ENCODE assay signal across 1 cellular context in the genomic region with DNA sequence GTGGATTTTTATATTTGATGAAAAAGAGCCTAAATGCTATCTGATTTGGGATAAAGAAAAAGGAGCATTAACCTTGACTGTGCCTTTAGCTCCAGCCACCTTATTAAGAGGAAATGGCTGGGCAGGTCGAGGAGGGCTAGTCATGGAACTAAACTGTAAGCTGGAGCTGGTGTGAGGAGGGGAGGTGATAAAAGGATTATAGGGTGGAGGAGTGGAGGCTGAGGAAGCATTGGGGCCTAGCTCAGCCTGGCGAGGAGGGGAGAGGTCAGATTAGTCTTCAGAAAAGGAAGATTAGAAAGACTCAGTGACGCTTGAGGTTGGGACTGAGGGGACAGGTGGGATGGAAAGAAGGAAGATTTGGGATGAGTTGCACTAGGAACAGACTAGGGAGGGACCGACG.
TF ChIP-seq lines count a peak whose summit lies in the region.

No MANE protein-coding gene starts in this region.

TF ChIP-seq in K562, 482 proteins besides CTCF, POLR2A, EP300 and RAD21:
- TF ChIP-seq, protein P1, sequence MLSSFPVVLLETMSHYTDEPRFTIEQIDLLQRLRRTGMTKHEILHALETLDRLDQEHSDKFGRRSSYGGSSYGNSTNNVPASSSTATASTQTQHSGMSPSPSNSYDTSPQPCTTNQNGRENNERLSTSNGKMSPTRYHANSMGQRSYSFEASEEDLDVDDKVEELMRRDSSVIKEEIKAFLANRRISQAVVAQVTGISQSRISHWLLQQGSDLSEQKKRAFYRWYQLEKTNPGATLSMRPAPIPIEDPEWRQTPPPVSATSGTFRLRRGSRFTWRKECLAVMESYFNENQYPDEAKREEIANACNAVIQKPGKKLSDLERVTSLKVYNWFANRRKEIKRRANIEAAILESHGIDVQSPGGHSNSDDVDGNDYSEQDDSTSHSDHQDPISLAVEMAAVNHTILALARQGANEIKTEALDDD (IDR thresholded peaks at IDR 0.05): peak; percentile 76
